ENCODE assay signal across 8 cellular contexts in genomic region chr12:44873898-44874297, GRCh38. TPM values are rescaled to one million over a fixed set of nuclear protein-coding genes. Genes with fewer than 3 reads are reported as not detected.
A peak's percentile ranks its signal among the peaks of the same experiment; 100 is the strongest.
DNase-seq lines count a peak whose midpoint lies in the region; ATAC-seq, FAIRE-seq and TF ChIP-seq lines count a peak whose summit lies in the region.

No MANE protein-coding gene starts in this region.

- H3K27ac Mint-ChIP-seq in T-cell = peak overlapping the region; percentile 82 to 92

- no peaks in the 10 kb centered on the region; the same call in none of the 2 replicates for H3K27me3 ChIP-seq in GM06990 (replicated peaks; ENCODE audit: control insufficient read depth, insufficient read depth, low read length)
- no peaks in the 10 kb centered on the region for H3K27me3 ChIP-seq in aorta (ENCODE audit: control insufficient read depth in 1 of 2, insufficient read depth in 2 of 2, low read length in 1 of 2)
- H3K27me3 ChIP-seq in MG63 = peaks cover 43% of the 10 kb centered on the region

- peaks cover 63 to 70% (median 63%) of the 10 kb centered on the region in 3 donors for H3K4me1 Mint-ChIP-seq in T-cell

- H3K4me3 ChIP-seq in GM06990 (replicated peaks; ENCODE audit: low read depth, low read length) = no peak overlapping the region
- H3K4me3 ChIP-seq in foreskin fibroblast (ENCODE audit: low read depth in 1 of 2, low read length in 2 of 2) = no peak overlapping the region
- H3K4me3 ChIP-seq in aorta (ENCODE audit: low read length in 2 of 2) = peak overlapping the region in 1 of 2 donors; percentile 41
- no peak overlapping the region for H3K4me3 ChIP-seq in MG63

- CTCF ChIA-PET in T-cell (lab: Charles Lee) = interaction anchor here (0.8 to 6.1 kb wide), 17 partner anchors 27 to 1041 kb away, joined by 3 to 82 read pairs (median 5); no protein-coding TSS in a partner anchor

- H3K36me3 ChIP-seq in GM06990 (ENCODE audit: control insufficient read depth, insufficient read depth, low read length) (no peaks in the 10 kb centered on the region), aorta (ENCODE audit: control insufficient read depth in 1 of 2, insufficient read depth in 2 of 2, low read length in 1 of 2) (no peaks in the 10 kb centered on the region), MG63 (no peaks in the 10 kb centered on the region)

- intact Hi-C loops in aorta (cut with DNase I) = no loop called here

- peaks cover 6 to 16% (median 11%) of the 10 kb centered on the region in 3 donors for H3K9me3 Mint-ChIP-seq in T-cell

- TF ChIP-seq CTCF in GM06990 (IDR thresholded peaks at IDR 0.05; ENCODE audit: insufficient read depth, low read length, poor library complexity, severe bottlenecking) (peak; percentile 12), foreskin fibroblast (IDR thresholded peaks at IDR 0.05; ENCODE audit: low read depth, low read length) (no peak)

- peak overlapping the region; percentile 94 to 99 (median 99) for H3K4me3 Mint-ChIP-seq in T-cell

- H3K36me3 Mint-ChIP-seq in T-cell = peaks cover 24% of the 10 kb centered on the region

- FAIRE-seq in A204.1 (lab: Jason Lieb, UNC) = peak; percentile 71

- H3K27ac ChIP-seq in aorta (ENCODE audit: low read depth in 1 of 2, low read length in 2 of 2) = no peak overlapping the region

- peak in 1 of 4 experiments; percentile 32 for ATAC-seq in T-cell (replicated peaks in 1 of 4)
- no peak for ATAC-seq in aorta (ENCODE audit: low FRiP score)

- POLR2A ChIA-PET in T-cell (lab: Charles Lee) = interaction anchor here (0.5 to 1.7 kb wide), 5 partner anchors 13 to 161 kb away, joined by 3 to 8 read pairs (median 4); no protein-coding TSS in a partner anchor

- DNase-seq in GM06990 (ENCODE audit: extremely low read depth, insufficient read length) (no peak), T-cell (no peak), foreskin fibroblast (peak; percentile 6 to 45), nucleus accumbens (lab: John Stamatoyannopoulos, UW) (no peak), aorta (no peak), MG63 (no peak)
- no peak for DNase-seq in activated effector memory CD4-positive, alpha-beta T cell treated with anti-CD3 and anti-CD28 coated beads, Interleukin-2, amount 50 U/mL, for 16 hours

- 16 to 17% methylated on average over 1 of the region's 1 CpG for WGBS in aorta, 2 donors

- peaks cover 1% of the 10 kb centered on the region for H3K9me3 ChIP-seq in aorta (ENCODE audit: control insufficient read depth, low read length)
- H3K9me3 ChIP-seq in MG63 = no peaks in the 10 kb centered on the region

- no peaks in the 10 kb centered on the region for H3K4me1 ChIP-seq in aorta (ENCODE audit: control insufficient read depth in 1 of 2, insufficient read depth in 2 of 2, low read length in 2 of 2)

- peaks cover 7 to 13% of the 10 kb centered on the region in 2 donors for H3K27me3 Mint-ChIP-seq in T-cell

RNA-seq across cellular contexts. Expression of gene NELL2, which starts 2.2 kb away (rescaled TPM):
- 100 to 1,000 TPM; 154 to 212 (median 169) TPM for total RNA-seq in T-cell
- total RNA-seq in aorta = 1 to 10 TPM; 1.1 to 1.2 TPM
- polyA plus RNA-seq in aorta = 1 to 10 TPM in 1 of 2 donors, not detected in 1; 3.8 TPM
- total RNA-seq in MG63 (2014; rRNA removed; shearing (Covaris generic); ENCODE audit: low replicate concordance) = 3.8 TPM in 1 of 2 replicates, not detected in the other

Comparison
In these comparisons a context has a peak if more than half of its experiments do, and no peak if none do; other contexts are left out.
1. DNase-seq: peak in foreskin fibroblast (2 of 2); none in GM06990 (single experiment), T-cell (0 of 34), nucleus accumbens (0 of 56), aorta (0 of 2), activated effector memory CD4-positive, alpha-beta T cell treated with anti-CD3 and anti-CD28 coated beads, Interleukin-2, amount 50 U/mL, for 16 hours (single experiment) and MG63 (single experiment).
2. RNA of gene NELL2, which starts 2.2 kb away (total RNA-seq): 154 to 212 TPM in T-cell; 3.8 TPM in MG63 and 1.1 to 1.2 TPM in aorta; every median in the first group is over 10 times any median in the second.